In genomic region chr15:70101459-70102113, GRCh38 we compare ENCODE assay signal across 1 cellular context.
A peak's percentile ranks its signal among the peaks of the same experiment; 100 is the strongest.
TF ChIP-seq lines count a peak whose summit lies in the region.

No MANE protein-coding gene starts in this region.

TF ChIP-seq in HepG2, 621 proteins besides CTCF, POLR2A, EP300 and RAD21 (continued from another document and continues in another):
- TF ChIP-seq ZNF362 (CRISPR knock-in tag; IDR thresholded peaks at IDR 0.05; ENCODE audit: borderline replicate concordance) (peak; percentile 88), SAFB2 (CRISPR knock-in tag; IDR thresholded peaks at IDR 0.05; ENCODE audit: borderline replicate concordance, low read depth) (no peak), SCMH1 (CRISPR knock-in tag; IDR thresholded peaks at IDR 0.05; ENCODE audit: borderline replicate concordance) (no peak), MIER2 (CRISPR knock-in tag; IDR thresholded peaks at IDR 0.05) (no peak), TP53 (CRISPR knock-in tag; conservative IDR thresholded peaks at IDR 0.05) (no peak), MYPOP (CRISPR knock-in tag; IDR thresholded peaks at IDR 0.05) (no peak), ZNF263 (CRISPR knock-in tag; IDR thresholded peaks at IDR 0.05) (no peak), HNF4G (IDR thresholded peaks at IDR 0.05; ENCODE audit: borderline replicate concordance, low read depth, low read length) (peak; percentile 14; the same call in 1 of the 2 replicates), HNF4G (CRISPR knock-in tag; IDR thresholded peaks at IDR 0.05; ENCODE audit: borderline replicate concordance, low read depth) (no peak), NCOR1 (IDR thresholded peaks at IDR 0.05; ENCODE audit: borderline replicate concordance, low read length) (no peak), MTF1 (CRISPR knock-in tag; IDR thresholded peaks at IDR 0.05) (no peak), ZNF180 (CRISPR knock-in tag; IDR thresholded peaks at IDR 0.05; ENCODE audit: borderline replicate concordance, low read depth) (no peak), KLF9 (CRISPR knock-in tag; IDR thresholded peaks at IDR 0.05; ENCODE audit: low read depth) (no peak), TFAP4 (IDR thresholded peaks at IDR 0.05; ENCODE audit: borderline replicate concordance, low read depth) (no peak), PAF1 (CRISPR knock-in tag; IDR thresholded peaks at IDR 0.05) (no peak), SNRNP70 (IDR thresholded peaks at IDR 0.05; ENCODE audit: low read depth, low read length) (no peak), ZNF281 (CRISPR knock-in tag; IDR thresholded peaks at IDR 0.05; ENCODE audit: borderline replicate concordance) (no peak), SNAI1 (CRISPR knock-in tag; IDR thresholded peaks at IDR 0.05; ENCODE audit: borderline replicate concordance) (no peak), CAMTA2 (CRISPR knock-in tag; IDR thresholded peaks at IDR 0.05; ENCODE audit: borderline replicate concordance) (no peak), ZNF160 (CRISPR knock-in tag; IDR thresholded peaks at IDR 0.05) (no peak), SOX5 (CRISPR knock-in tag; IDR thresholded peaks at IDR 0.05; ENCODE audit: borderline replicate concordance) (0 out of 2 replicates have a peak, but pooled peaks have one; percentile 19), ZBTB40 (IDR thresholded peaks at IDR 0.05) (no peak), ZBTB40 (CRISPR knock-in tag; IDR thresholded peaks at IDR 0.05) (no peak), HNF4A (CRISPR knock-in tag; IDR thresholded peaks at IDR 0.05) (no peak; the same call in 1 of the 2 replicates), ZNF205 (CRISPR knock-in tag; IDR thresholded peaks at IDR 0.05) (no peak), REPIN1 (CRISPR knock-in tag; IDR thresholded peaks at IDR 0.05; ENCODE audit: borderline replicate concordance, low read depth) (no peak), ZNF512 (CRISPR knock-in tag; IDR thresholded peaks at IDR 0.05) (no peak), ZNF280B (CRISPR knock-in tag; IDR thresholded peaks at IDR 0.05; ENCODE audit: borderline replicate concordance) (no peak), TFDP2 (CRISPR knock-in tag; IDR thresholded peaks at IDR 0.05) (no peak), RFXAP (CRISPR knock-in tag; IDR thresholded peaks at IDR 0.05; ENCODE audit: borderline replicate concordance) (no peak), TBX2 (CRISPR knock-in tag; IDR thresholded peaks at IDR 0.05; ENCODE audit: borderline replicate concordance) (no peak), ZNF513 (CRISPR knock-in tag; conservative IDR thresholded peaks at IDR 0.05) (no peak), ZNF251 (CRISPR knock-in tag; IDR thresholded peaks at IDR 0.05) (no peak), MTF2 (CRISPR knock-in tag; IDR thresholded peaks at IDR 0.05; ENCODE audit: borderline replicate concordance) (no peak), ZNF83 (CRISPR knock-in tag; IDR thresholded peaks at IDR 0.05; ENCODE audit: borderline replicate concordance) (no peak), ZIK1 (CRISPR knock-in tag; IDR thresholded peaks at IDR 0.05; ENCODE audit: borderline replicate concordance, low read depth) (no peak)
